8 cellular contexts compared by ENCODE assay signal in genomic region chr2:218271487-218271797, GRCh38. TPM values are rescaled to one million over a fixed set of nuclear protein-coding genes. Genes with fewer than 3 reads are reported as not detected.
DNase-seq lines count a peak whose midpoint lies in the region; ATAC-seq, FAIRE-seq and TF ChIP-seq lines count a peak whose summit lies in the region.

No MANE protein-coding gene starts in this region.

- H3K27ac ChIP-seq in HCT116 (ENCODE audit: low read depth, low read length) (peak overlapping the region; percentile 42), hepatocyte (peak overlapping the region; percentile 76), small intestine (ENCODE audit: low read depth in 1 of 2, low read length in 1 of 2) (peak overlapping the region; percentile 49 to 66)

- POLR2A ChIA-PET in HCT116 (lab: Charles Lee), result interaction anchor here (2.4 kb wide), 1 partner anchor 16 kb away, joined by 19 read pairs; no protein-coding TSS in a partner anchor
- POLR2A ChIA-PET in WTC11 (lab: Charles Lee), result no interaction called here

- H2AFZ ChIP-seq in HCT116 (ENCODE audit: low read depth, low read length, poor library complexity, severe bottlenecking) (no peak overlapping the region), hepatocyte (no peak overlapping the region)

- no peak for DNase-seq in HCT116 (ENCODE audit: low read depth, low spot score)
- no peak for DNase-seq in WTC11 (ENCODE audit: low spot score)
- peak; percentile 38 for DNase-seq in hepatocyte (ENCODE audit: low spot score)
- DNase-seq in small intestine, result no peak
- DNase-seq in epidermal melanocyte (ENCODE audit: insufficient read length, low spot score), result no peak
- DNase-seq in NCI-H2227 (lab: John Stamatoyannopoulos, UW; ENCODE audit: unreplicated experiment), result no peak
- no peak for DNase-seq in KG1 (lab: John Stamatoyannopoulos, UW)

- FAIRE-seq in small intestine (lab: Jason Lieb, UNC), result no peak

- BruUV-seq in HCT116 (replicated peaks; lab: Mats Ljungman, UMichigan), result no TSS peak

- CTCF ChIA-PET in HCT116 (lab: Charles Lee), result interaction anchor here (0.8 to 2.9 kb wide), 8 partner anchors 84 to 576 kb away, joined by 3 to 22 read pairs (median 4); partner anchors contain the start of gene CATIP
- CTCF ChIA-PET in WTC11 (lab: Charles Lee), result interaction anchor here (0.9 to 4.4 kb wide), 9 partner anchors 11 to 135 kb away, joined by 3 to 52 read pairs (median 9); partner anchors contain the start of genes CATIP, GPBAR1 and TMBIM1

- no peaks in the 10 kb centered on the region for H3K9me2 ChIP-seq in HCT116 (ENCODE audit: insufficient read depth)
- H3K9me2 ChIP-seq in hepatocyte (replicated peaks; ENCODE audit: insufficient read depth), result no peaks in the 10 kb centered on the region

- TF ChIP-seq CTCF in HCT116 (IDR thresholded peaks at IDR 0.05 in 2 of 3, conservative IDR thresholded peaks at IDR 0.05 in 1 of 3; ENCODE audit: borderline replicate concordance in 1 of 3, insufficient read depth in 1 of 3, low read depth in 2 of 3, low read length in 2 of 3) (no peak), WTC11 (IDR thresholded peaks at IDR 0.05) (no peak), hepatocyte (IDR thresholded peaks at IDR 0.05; ENCODE audit: poor library complexity) (no peak)

- peaks cover 23% of the 10 kb centered on the region for H3K79me2 ChIP-seq in HCT116 (ENCODE audit: insufficient read depth, low read length)
- peaks cover 43% of the 10 kb centered on the region for H3K79me2 ChIP-seq in hepatocyte

- H3K4me3 ChIP-seq in HCT116 (replicated peaks in 1 of 2; ENCODE audit: low read depth in 1 of 2, low read length in 2 of 2), result peak overlapping the region; percentile 91 to 97
- peak overlapping the region; percentile 17 for H3K4me3 ChIP-seq in hepatocyte
- H3K4me3 ChIP-seq in small intestine (ENCODE audit: low read depth in 1 of 2, low read length in 2 of 2), result peak overlapping the region; percentile 14 to 78

- no peak for TF ChIP-seq RAD21 in HCT116 (IDR thresholded peaks at IDR 0.05; ENCODE audit: low read depth)

- peak overlapping the region; percentile 84 for H3K4me3 Mint-ChIP-seq in WTC11

- H3K9me3 Mint-ChIP-seq in WTC11, result no peaks in the 10 kb centered on the region

- no peak for TF ChIP-seq POLR2A in HCT116 (IDR thresholded peaks at IDR 0.05; ENCODE audit: borderline replicate concordance, extremely low read depth, insufficient read depth, insufficient read length)

- H4K20me1 ChIP-seq in HCT116 (ENCODE audit: insufficient read depth), result no peaks in the 10 kb centered on the region
- peaks cover 7% of the 10 kb centered on the region for H4K20me1 ChIP-seq in hepatocyte (ENCODE audit: insufficient read depth, poor library complexity, severe bottlenecking)

- H3K4me2 ChIP-seq in HCT116 (ENCODE audit: low read length) (peak overlapping the region; percentile 94), hepatocyte (peak overlapping the region; percentile 94)

- peaks cover 35% of the 10 kb centered on the region for H3K36me3 Mint-ChIP-seq in WTC11

- H3K36me3 ChIP-seq in HCT116 (ENCODE audit: control insufficient read depth in 1 of 2, insufficient read depth in 2 of 2, low read length in 2 of 2) (peaks cover 28 to 35% of the 10 kb centered on the region in 2 experiments; a peak in 3 of 4 replicates), hepatocyte (replicated peaks; ENCODE audit: insufficient read depth, low read depth) (no peaks in the 10 kb centered on the region), small intestine (ENCODE audit: control insufficient read depth in 2 of 2, insufficient read depth in 2 of 2, low read length in 2 of 2) (peaks cover 3 to 19% of the 10 kb centered on the region in 2 donors)

- H3K9me3 ChIP-seq in HCT116 (ENCODE audit: control insufficient read depth in 1 of 2, insufficient read depth in 1 of 2, low read depth in 1 of 2, low read length in 2 of 2), result no peaks in the 10 kb centered on the region
- H3K9me3 ChIP-seq in hepatocyte (ENCODE audit: low read depth), result no peaks in the 10 kb centered on the region
- H3K9me3 ChIP-seq in small intestine (ENCODE audit: control insufficient read depth, low read depth), result no peaks in the 10 kb centered on the region

- intact Hi-C loops in HCT116 (cut with micrococcal nuclease), result loop anchor here (5.0 kb wide), 1 partner anchor 84 kb away; no protein-coding TSS in a partner anchor

- H3K27me3 Mint-ChIP-seq in WTC11 (ENCODE audit: low read depth), result no peaks in the 10 kb centered on the region

- no peak overlapping the region for H3K27ac Mint-ChIP-seq in WTC11

- WGBS in hepatocyte (ENCODE audit: low lambda C conversion rate, missing lambda C conversion rate), result 63% methylated on average over 4 of the region's 4 CpGs
- 14 to 48% (median 15%) methylated on average over 4 of the region's 4 CpGs for WGBS in small intestine, 3 donors

- RAD21 ChIA-PET in HCT116 (lab: Charles Lee; ENCODE audit: low non-redundant PET in 1 of 2, low total read pairs in 2 of 2, uncharacterized antibody in 2 of 2, unreplicated experiment in 2 of 2), result interaction anchor here in 1 of 2 experiments (0.5 kb wide), 1 partner anchor 106 kb away, joined by 3 read pairs; no protein-coding TSS in a partner anchor

- H3K4me1 ChIP-seq in HCT116 (ENCODE audit: control insufficient read depth in 1 of 2, insufficient read depth in 2 of 2, low read length in 2 of 2) (peaks cover 13 to 28% of the 10 kb centered on the region in 2 experiments), hepatocyte (ENCODE audit: insufficient read depth) (peaks cover 21% of the 10 kb centered on the region), small intestine (ENCODE audit: control insufficient read depth in 2 of 2, insufficient read depth in 1 of 2, low read depth in 1 of 2, low read length in 1 of 2) (peaks cover 0 to 4% of the 10 kb centered on the region in 2 donors)

- peaks cover 19% of the 10 kb centered on the region for H3K4me1 Mint-ChIP-seq in WTC11

- H3K9ac ChIP-seq in HCT116 (ENCODE audit: low read length), result peak overlapping the region; percentile 77

- ATAC-seq in HCT116 (no peak), WTC11 (no peak), HG03432 (IDR thresholded peaks at IDR 0.05; ENCODE audit: unreplicated experiment) (no peak)

- H3K27me3 ChIP-seq in HCT116 (ENCODE audit: insufficient read depth, low read length) (no peaks in the 10 kb centered on the region), hepatocyte (no peaks in the 10 kb centered on the region), small intestine (ENCODE audit: control insufficient read depth in 2 of 2, insufficient read depth in 2 of 2, low read length in 2 of 2) (no peaks in the 10 kb centered on the region)

TF ChIP-seq in HCT116, 20 proteins besides CTCF, POLR2A, EP300 and RAD21:
- TF ChIP-seq ELF1 (IDR thresholded peaks at IDR 0.05; ENCODE audit: borderline replicate concordance, low read depth) (no peak), ZNF274 (IDR thresholded peaks at IDR 0.05; ENCODE audit: low read depth, low read length) (no peak), EZH2phosphoT487 (IDR thresholded peaks at IDR 0.05; ENCODE audit: borderline replicate concordance) (no peak)

TF ChIP-seq in WTC11, 78 proteins besides CTCF, POLR2A, EP300 and RAD21 (continues in another document):
- TF ChIP-seq KAT7 (CRISPR knock-in tag; IDR thresholded peaks at IDR 0.05; ENCODE audit: borderline replicate concordance), result no peak
- no peak for TF ChIP-seq ZNF671 (CRISPR knock-in tag; IDR thresholded peaks at IDR 0.05)
- no peak for TF ChIP-seq ZBTB21 (CRISPR knock-in tag; IDR thresholded peaks at IDR 0.05; ENCODE audit: borderline replicate concordance)
- no peak for TF ChIP-seq GTF2I (CRISPR knock-in tag; conservative IDR thresholded peaks at IDR 0.05)
- TF ChIP-seq NR2C2 (CRISPR knock-in tag; IDR thresholded peaks at IDR 0.05), result no peak
- TF ChIP-seq CBFB (CRISPR knock-in tag; IDR thresholded peaks at IDR 0.05; ENCODE audit: low read depth), result no peak
- no peak for TF ChIP-seq NR1H2 (CRISPR knock-in tag; IDR thresholded peaks at IDR 0.05)
- no peak for TF ChIP-seq E2F1 (CRISPR knock-in tag; IDR thresholded peaks at IDR 0.05)
- no peak for TF ChIP-seq TCF7 (CRISPR knock-in tag; IDR thresholded peaks at IDR 0.05; ENCODE audit: low read depth)

RNA-seq across cellular contexts. Expression of gene PNKD, which starts 1.1 kb away (rescaled TPM):
- total RNA-seq in HCT116 (2021; ENCODE audit: unreplicated experiment), result 58.1 TPM
- 49.4 and 64.8 TPM in 2 replicates for polyA plus RNA-seq in HCT116 (2012)
- total RNA-seq in WTC11 (2021), result 45.0 to 49.8 TPM (median 45.8 TPM) in 3 replicates
- total RNA-seq in hepatocyte, result 48.7 and 56.3 TPM in 2 replicates
- polyA plus RNA-seq in hepatocyte, result 140 and 145 TPM in 2 replicates
- polyA plus RNA-seq in small intestine, result 100 to 1,000 TPM in 1 of 3 donors, 10 to 100 TPM in 2; 88.4 to 137 (median 91.6) TPM

RNA-seq across cellular contexts. Expression of gene AAMP, which starts 1.5 kb away (rescaled TPM):
- total RNA-seq in HCT116 (2021; ENCODE audit: unreplicated experiment) (111 TPM), WTC11 (2021) (113 to 125 TPM (median 115 TPM) in 3 replicates), hepatocyte (104 and 140 TPM in 2 replicates)
- 129 and 173 TPM in 2 replicates for polyA plus RNA-seq in HCT116 (2012)
- polyA plus RNA-seq in hepatocyte (166 and 179 TPM in 2 replicates), small intestine (100 to 1,000 TPM; 101 to 134 (median 118) TPM)

RNA-seq across cellular contexts. Expression of gene GPBAR1, which starts 10.6 kb away (rescaled TPM):
- total RNA-seq in HCT116 (2021; ENCODE audit: unreplicated experiment) (0.27 TPM), WTC11 (2021) (0.20 to 0.39 TPM (median 0.25 TPM) in 3 replicates), hepatocyte (6.1 and 10.9 TPM in 2 replicates)
- polyA plus RNA-seq in HCT116 (2012), result 0.10 and 0.16 TPM in 2 replicates
- polyA plus RNA-seq in hepatocyte (23.4 and 25.6 TPM in 2 replicates), small intestine (1 to 10 TPM; 1.3 to 3.9 (median 1.4) TPM)

RNA-seq across cellular contexts. Expression of gene TMBIM1, which starts 20.9 kb away (rescaled TPM):
- total RNA-seq in HCT116 (2021; ENCODE audit: unreplicated experiment), result 91.0 TPM
- 138 and 165 TPM in 2 replicates for polyA plus RNA-seq in HCT116 (2012)
- total RNA-seq in WTC11 (2021), result 23.5 to 30.1 TPM (median 26.5 TPM) in 3 replicates
- 167 and 224 TPM in 2 replicates for total RNA-seq in hepatocyte
- polyA plus RNA-seq in hepatocyte, result 265 and 302 TPM in 2 replicates
- 100 to 1,000 TPM; 112 to 179 (median 131) TPM for polyA plus RNA-seq in small intestine

RNA-seq across cellular contexts. Expression of gene ARPC2, which starts 54.5 kb away (rescaled TPM):
- 187 TPM for total RNA-seq in HCT116 (2021; ENCODE audit: unreplicated experiment)
- 180 and 182 TPM in 2 replicates for polyA plus RNA-seq in HCT116 (2012)
- total RNA-seq in WTC11 (2021), result 169 to 184 TPM (median 173 TPM) in 3 replicates
- 310 and 312 TPM in 2 replicates for total RNA-seq in hepatocyte
- 436 and 482 TPM in 2 replicates for polyA plus RNA-seq in hepatocyte
- polyA plus RNA-seq in small intestine, result 100 to 1,000 TPM; 251 to 300 (median 288) TPM

Comparison
In these comparisons a context has a peak if more than half of its experiments do, and no peak if none do; other contexts are left out.
1. H3K4me3 ChIP-seq: peak in every context shown above with its lines; median percentile 94 in HCT116; 46 in small intestine; 17 in hepatocyte.